ENCODE assay signal across 2 cellular contexts in the genomic region with DNA sequence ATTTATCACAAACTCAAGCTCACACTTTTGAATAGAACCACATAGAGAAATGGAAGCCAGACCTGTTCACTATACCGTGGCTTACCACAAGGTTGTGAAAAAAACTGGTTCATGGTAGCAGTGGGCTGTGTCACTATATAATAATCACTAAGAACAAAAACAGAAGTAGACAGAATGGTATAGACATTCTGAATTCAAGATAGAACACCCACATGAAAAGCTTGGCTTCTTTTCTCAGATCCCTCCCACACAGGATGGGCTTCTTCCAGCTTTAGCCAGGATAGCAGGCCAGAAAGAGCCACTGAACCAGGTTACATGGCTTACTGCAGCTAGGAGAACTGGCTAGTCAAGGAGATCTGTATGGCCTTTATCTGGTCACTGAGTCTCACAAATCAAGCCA.
TF ChIP-seq lines count a peak whose summit lies in the region.

No MANE protein-coding gene starts in this region.

TF ChIP-seq in HEK293, 187 proteins besides CTCF, POLR2A, EP300 and RAD21:
- TF ChIP-seq, protein P1, sequence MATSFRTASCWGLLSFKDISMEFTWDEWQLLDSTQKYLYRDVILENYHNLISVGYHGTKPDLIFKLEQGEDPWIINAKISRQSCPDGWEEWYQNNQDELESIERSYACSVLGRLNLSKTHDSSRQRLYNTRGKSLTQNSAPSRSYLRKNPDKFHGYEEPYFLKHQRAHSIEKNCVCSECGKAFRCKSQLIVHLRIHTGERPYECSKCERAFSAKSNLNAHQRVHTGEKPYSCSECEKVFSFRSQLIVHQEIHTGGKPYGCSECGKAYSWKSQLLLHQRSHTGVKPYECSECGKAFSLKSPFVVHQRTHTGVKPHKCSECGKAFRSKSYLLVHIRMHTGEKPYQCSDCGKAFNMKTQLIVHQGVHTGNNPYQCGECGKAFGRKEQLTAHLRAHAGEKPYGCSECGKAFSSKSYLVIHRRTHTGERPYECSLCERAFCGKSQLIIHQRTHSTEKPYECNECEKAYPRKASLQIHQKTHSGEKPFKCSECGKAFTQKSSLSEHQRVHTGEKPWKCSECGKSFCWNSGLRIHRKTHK (tag by site-specific recombination; IDR thresholded peaks at IDR 0.05), result no peak
- TF ChIP-seq ZFHX2 (tag by site-specific recombination; conservative IDR thresholded peaks at IDR 0.05), result peak; percentile 51
- TF ChIP-seq EGR2 (tag by site-specific recombination; IDR thresholded peaks at IDR 0.05; ENCODE audit: low read depth), result 0 out of 2 replicates have a peak, but pooled peaks have one; percentile 54

TF ChIP-seq in SK-N-SH, 30 proteins besides CTCF, POLR2A, EP300 and RAD21 (continued from another document):
- TF ChIP-seq, protein P2, sequence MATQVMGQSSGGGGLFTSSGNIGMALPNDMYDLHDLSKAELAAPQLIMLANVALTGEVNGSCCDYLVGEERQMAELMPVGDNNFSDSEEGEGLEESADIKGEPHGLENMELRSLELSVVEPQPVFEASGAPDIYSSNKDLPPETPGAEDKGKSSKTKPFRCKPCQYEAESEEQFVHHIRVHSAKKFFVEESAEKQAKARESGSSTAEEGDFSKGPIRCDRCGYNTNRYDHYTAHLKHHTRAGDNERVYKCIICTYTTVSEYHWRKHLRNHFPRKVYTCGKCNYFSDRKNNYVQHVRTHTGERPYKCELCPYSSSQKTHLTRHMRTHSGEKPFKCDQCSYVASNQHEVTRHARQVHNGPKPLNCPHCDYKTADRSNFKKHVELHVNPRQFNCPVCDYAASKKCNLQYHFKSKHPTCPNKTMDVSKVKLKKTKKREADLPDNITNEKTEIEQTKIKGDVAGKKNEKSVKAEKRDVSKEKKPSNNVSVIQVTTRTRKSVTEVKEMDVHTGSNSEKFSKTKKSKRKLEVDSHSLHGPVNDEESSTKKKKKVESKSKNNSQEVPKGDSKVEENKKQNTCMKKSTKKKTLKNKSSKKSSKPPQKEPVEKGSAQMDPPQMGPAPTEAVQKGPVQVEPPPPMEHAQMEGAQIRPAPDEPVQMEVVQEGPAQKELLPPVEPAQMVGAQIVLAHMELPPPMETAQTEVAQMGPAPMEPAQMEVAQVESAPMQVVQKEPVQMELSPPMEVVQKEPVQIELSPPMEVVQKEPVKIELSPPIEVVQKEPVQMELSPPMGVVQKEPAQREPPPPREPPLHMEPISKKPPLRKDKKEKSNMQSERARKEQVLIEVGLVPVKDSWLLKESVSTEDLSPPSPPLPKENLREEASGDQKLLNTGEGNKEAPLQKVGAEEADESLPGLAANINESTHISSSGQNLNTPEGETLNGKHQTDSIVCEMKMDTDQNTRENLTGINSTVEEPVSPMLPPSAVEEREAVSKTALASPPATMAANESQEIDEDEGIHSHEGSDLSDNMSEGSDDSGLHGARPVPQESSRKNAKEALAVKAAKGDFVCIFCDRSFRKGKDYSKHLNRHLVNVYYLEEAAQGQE (IDR thresholded peaks at IDR 0.05; ENCODE audit: low read depth, low read length), result no peak
- no peak for TF ChIP-seq SMC3 (IDR thresholded peaks at IDR 0.05; ENCODE audit: low read depth, low read length)
- TF ChIP-seq TAF1 (IDR thresholded peaks at IDR 0.05; ENCODE audit: borderline replicate concordance, low read depth, low read length), result no peak
- no peak for TF ChIP-seq JUND (IDR thresholded peaks at IDR 0.05)
- TF ChIP-seq SIN3A (IDR thresholded peaks at IDR 0.05; ENCODE audit: borderline replicate concordance, low read depth, low read length), result no peak
- TF ChIP-seq, protein P3, sequence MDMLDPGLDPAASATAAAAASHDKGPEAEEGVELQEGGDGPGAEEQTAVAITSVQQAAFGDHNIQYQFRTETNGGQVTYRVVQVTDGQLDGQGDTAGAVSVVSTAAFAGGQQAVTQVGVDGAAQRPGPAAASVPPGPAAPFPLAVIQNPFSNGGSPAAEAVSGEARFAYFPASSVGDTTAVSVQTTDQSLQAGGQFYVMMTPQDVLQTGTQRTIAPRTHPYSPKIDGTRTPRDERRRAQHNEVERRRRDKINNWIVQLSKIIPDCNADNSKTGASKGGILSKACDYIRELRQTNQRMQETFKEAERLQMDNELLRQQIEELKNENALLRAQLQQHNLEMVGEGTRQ (IDR thresholded peaks at IDR 0.05; ENCODE audit: borderline replicate concordance, low read depth, low read length), result no peak
- TF ChIP-seq MEF2A (IDR thresholded peaks at IDR 0.05; ENCODE audit: borderline replicate concordance, low read depth), result no peak
- TF ChIP-seq GATA2 (CRISPR knock-in tag; IDR thresholded peaks at IDR 0.05), result no peak
- no peak for TF ChIP-seq FOXJ3 (CRISPR knock-in tag; IDR thresholded peaks at IDR 0.05)
- no peak for TF ChIP-seq NFIC (IDR thresholded peaks at IDR 0.05; ENCODE audit: borderline replicate concordance)
- no peak for TF ChIP-seq POLR2AphosphoS5 (IDR thresholded peaks at IDR 0.05; ENCODE audit: low read depth, low read length)
- no peak for TF ChIP-seq TCF12 (IDR thresholded peaks at IDR 0.05)
- no peak for TF ChIP-seq NRF1 (IDR thresholded peaks at IDR 0.05; ENCODE audit: low read depth, low read length)
- TF ChIP-seq GABPA (IDR thresholded peaks at IDR 0.05; ENCODE audit: low read depth), result no peak
TF ChIP-seq in SK-N-SH: peak in this region for 0.
